ENCODE assay signal across 7 cellular contexts in genomic region chr7:115475774-115476407, GRCh38.
DNase-seq lines count a peak whose midpoint lies in the region; ATAC-seq, FAIRE-seq and TF ChIP-seq lines count a peak whose summit lies in the region.

No MANE protein-coding gene starts in this region.

- no peak for TF ChIP-seq EP300 in GM12878 (IDR thresholded peaks at IDR 0.05; ENCODE audit: borderline replicate concordance in 1 of 2, control insufficient read depth in 1 of 2, low read depth in 2 of 2, low read length in 2 of 2)

- H3K27me3 ChIP-seq in GM12878 (replicated peaks in 1 of 2; ENCODE audit: control insufficient read depth in 2 of 2, insufficient read depth in 2 of 2, low read length in 1 of 2) (peaks cover 0 to 2% of the 10 kb centered on the region in 2 experiments; a peak in 2 of 4 replicates), neuron (ENCODE audit: insufficient read depth, low read length) (no peaks in the 10 kb centered on the region), spleen (replicated peaks in 1 of 7) (peaks cover 0 to 48% (median 12%) of the 10 kb centered on the region in 7 donors)

- no peak overlapping the region for H3K4me2 ChIP-seq in GM12878 (ENCODE audit: control insufficient read depth, insufficient read depth)

- H2AFZ ChIP-seq in GM12878 (ENCODE audit: control insufficient read depth, low read depth, low read length) (no peak overlapping the region), neuron (ENCODE audit: low read depth, low read length) (peak overlapping the region; percentile 50)

- RAD21 ChIA-PET in GM12878 (lab: Charles Lee; ENCODE audit: unreplicated experiment) = interaction anchor here (0.6 to 1.8 kb wide), 2 partner anchors 207 to 610 kb away, joined by 3 to 11 read pairs; no protein-coding TSS in a partner anchor

- H3K9me3 ChIP-seq in GM12878 (replicated peaks; ENCODE audit: control insufficient read depth, insufficient read depth, low read length) (no peaks in the 10 kb centered on the region), neuron (ENCODE audit: low read length) (no peaks in the 10 kb centered on the region), spleen (no peaks in the 10 kb centered on the region)

- H3K79me2 ChIP-seq in GM12878 (ENCODE audit: control insufficient read depth, insufficient read depth, low read length) = no peaks in the 10 kb centered on the region

- CTCF ChIA-PET in GM12878 (lab: Yijun Ruan, JAX) = interaction anchor here (0.8 to 2.0 kb wide), 5 partner anchors 33 to 612 kb away, joined by 3 to 10 read pairs (median 3); no protein-coding TSS in a partner anchor

- peak; percentile 33 for DNase-seq in GM12865 (ENCODE audit: low read depth)
- no peak for DNase-seq in GM12878 (ENCODE audit: low read depth, low spot score)
- no peak for DNase-seq in inferior parietal cortex (ENCODE audit: extremely low spot score)
- DNase-seq in spleen = no peak
- DNase-seq in SHP77 treated with DMSO at 0.1 percent for 48 hours (lab: John Stamatoyannopoulos, UW) = no peak

- in situ Hi-C loops in GM12878 (cut with MboI) = no loop called here

- TF ChIP-seq CTCF in GM12865 (IDR thresholded peaks at IDR 0.05; ENCODE audit: insufficient read depth, low read depth, low read length, missing control alignments) = peak; percentile 30
- TF ChIP-seq CTCF in LNCAP (IDR thresholded peaks at IDR 0.05) = peak; percentile 16; the same call in 1 of the 2 replicates
- peak; percentile 17 to 41 (median 28); a peak in 5 of 6 replicates for TF ChIP-seq CTCF in GM12878 (IDR thresholded peaks at IDR 0.05 in 2 of 3, conservative IDR thresholded peaks at IDR 0.05 in 1 of 3; ENCODE audit: control insufficient read depth in 2 of 3, extremely low read depth in 1 of 3, insufficient read depth in 1 of 3, low read depth in 3 of 3, low read length in 3 of 3)
- TF ChIP-seq CTCF in spleen (IDR thresholded peaks at IDR 0.05 in 8 of 11, conservative IDR thresholded peaks at IDR 0.05 in 3 of 11) = no peak

- no peaks in the 10 kb centered on the region for H4K20me1 ChIP-seq in GM12878 (ENCODE audit: control insufficient read depth, insufficient read depth)

- H3K4me1 ChIP-seq in GM12878 (ENCODE audit: control insufficient read depth, insufficient read depth, low read length) = no peaks in the 10 kb centered on the region
- H3K4me1 ChIP-seq in neuron (ENCODE audit: insufficient read depth, low read length) = peaks cover 5% of the 10 kb centered on the region
- peaks cover 0 to 21% (median 17%) of the 10 kb centered on the region in 6 donors for H3K4me1 ChIP-seq in spleen

- POLR2A ChIA-PET in GM12878 (lab: Charles Lee) = no interaction called here

- SMC1A ChIA-PET in GM12878 (lab: Charles Lee; ENCODE audit: uncharacterized antibody, unreplicated experiment) = interaction anchor here (1.2 kb wide), 1 partner anchor 611 kb away, joined by 5 read pairs; no protein-coding TSS in a partner anchor

- H3K27ac ChIP-seq in GM12878 (ENCODE audit: control insufficient read depth, insufficient read depth) = no peak overlapping the region
- no peak overlapping the region for H3K27ac ChIP-seq in spleen

- H3K36me3 ChIP-seq in GM12878 (ENCODE audit: control insufficient read depth in 2 of 2, insufficient read depth in 2 of 2, low read length in 1 of 2) (no peaks in the 10 kb centered on the region), neuron (ENCODE audit: insufficient read depth, low read length) (no peaks in the 10 kb centered on the region), spleen (no peaks in the 10 kb centered on the region)

- no TSS peak for BruUV-seq in GM12878 (replicated peaks; lab: Mats Ljungman, UMichigan)

- WGBS in GM12878 (ENCODE audit: insufficient coverage, insufficient replicate concordance, low lambda C conversion rate, missing lambda C conversion rate) = 44% methylated on average over 11 of the region's 14 CpGs
- 57 to 70% (median 63%) methylated on average over 14 of the region's 14 CpGs for WGBS in spleen, 5 donors

- H3K4me3 ChIP-seq in GM12865 (ENCODE audit: low read depth, low read length) (no peak overlapping the region), GM12878 (no peak overlapping the region), neuron (ENCODE audit: low read length) (no peak overlapping the region), spleen (no peak overlapping the region)

- TF ChIP-seq RAD21 in GM12878 (IDR thresholded peaks at IDR 0.05; ENCODE audit: insufficient read depth, low read depth, low read length) = peak; percentile 42

- intact Hi-C loops in GM12878 (cut with micrococcal nuclease; ENCODE audit: unreplicated experiment) (loop anchor here (1.0 kb wide), 1 partner anchor 611 kb away; no protein-coding TSS in a partner anchor), spleen (cut with DNase I; ENCODE audit: low total_unique reads) (no loop called here)

- no peak overlapping the region for H3K9ac ChIP-seq in GM12878 (ENCODE audit: control insufficient read depth, insufficient read depth, low read length)

- TF ChIP-seq POLR2A in GM12878 (IDR thresholded peaks at IDR 0.05; ENCODE audit: low read depth, low read length) (no peak), spleen (IDR thresholded peaks at IDR 0.05) (no peak)

- FAIRE-seq in GM12878 (lab: Jason Lieb, UNC) = no peak

- peak; percentile 64; the same call in 1 of the 3 replicates for ATAC-seq in GM12878

TF ChIP-seq in GM12878, 131 proteins besides CTCF, POLR2A, EP300 and RAD21:
- TF ChIP-seq BHLHE40 (IDR thresholded peaks at IDR 0.05; ENCODE audit: borderline replicate concordance in 1 of 2, low read depth in 2 of 2, low read length in 1 of 2) (no peak), TARDBP (IDR thresholded peaks at IDR 0.05; ENCODE audit: borderline replicate concordance) (no peak), CREB1 (IDR thresholded peaks at IDR 0.05; ENCODE audit: low read depth) (no peak), KDM1A (IDR thresholded peaks at IDR 0.05; ENCODE audit: borderline replicate concordance) (no peak), PKNOX1 (IDR thresholded peaks at IDR 0.05) (no peak), ZBTB40 (IDR thresholded peaks at IDR 0.05; ENCODE audit: borderline replicate concordance) (no peak), SUPT20H (IDR thresholded peaks at IDR 0.05; ENCODE audit: borderline replicate concordance, control insufficient read depth, low read depth, low read length) (no peak), JUNB (IDR thresholded peaks at IDR 0.05) (no peak)
TF ChIP-seq in GM12878: peak in this region for 0.

Comparison
In these comparisons a context has a peak if more than half of its experiments do, and no peak if none do; other contexts are left out.
1. CTCF ChIP-seq: peak in GM12865 (single experiment), LNCAP (single experiment) and GM12878 (3 of 3); none in spleen (0 of 11).